Comparison of ENCODE assay signal across 9 cellular contexts in genomic region chr14:66244834-66245233, GRCh38.
"Had no signal": no experiment of that assay in that cellular context is flagged by ENCODE, and none has a peak within 500 bp of the region (broad histone marks: within the 10 kb centered on the region; RNA-seq: fewer than 3 reads in every experiment).

No MANE protein-coding gene starts in this region.

- H3K9me3 ChIP-seq: HAP-1 had no signal

- H3K4me3 ChIP-seq: HAP-1 had no signal

- H3K27ac Mint-ChIP-seq: HFFc6, IgD-negative memory B cell had no signal

- DNase-seq: GOT3, HFFc6, KBM-7 had no signal

- H3K36me3 ChIP-seq: HAP-1 had no signal

- FAIRE-seq: H54, HepG2 had no signal

- H3K4me3 Mint-ChIP-seq: HFFc6, IgD-negative memory B cell had no signal

- ATAC-seq: HCT116, HepG2 had no signal

- H3K9me3 Mint-ChIP-seq: IgD-negative memory B cell had no signal

- H3K4me1 Mint-ChIP-seq: IgD-negative memory B cell had no signal

- H3K4me1 ChIP-seq: HAP-1 had no signal

- H3K27ac ChIP-seq: HL-60 had no signal
